In genomic region chr5:157388148-157388547, GRCh38 we compare ENCODE assay signal across 9 cellular contexts.
DNase-seq lines count a peak whose midpoint lies in the region; ATAC-seq and TF ChIP-seq lines count a peak whose summit lies in the region.
"Had no signal": no experiment of that assay in that cellular context is flagged by ENCODE, and none has a peak within 500 bp of the region (broad histone marks: within the 10 kb centered on the region; RNA-seq: fewer than 3 reads in every experiment).

No MANE protein-coding gene starts in this region.

- no peak overlapping the region for H2BK12ac ChIP-seq in mesenchymal stem cell (ENCODE audit: low read length in 2 of 2)

- no peak overlapping the region for H2BK15ac ChIP-seq in mesenchymal stem cell (ENCODE audit: low read depth, poor library complexity, severe bottlenecking)

- no peaks in the 10 kb centered on the region for H3K9me3 ChIP-seq in mesenchymal stem cell (ENCODE audit: control insufficient read depth, low read length)
- no peaks in the 10 kb centered on the region for H3K9me3 ChIP-seq in thoracic aorta
- H3K9me3 ChIP-seq: upper lobe of left lung had no signal

- H3K27ac ChIP-seq in mesenchymal stem cell (ENCODE audit: low read length, poor library complexity, severe bottlenecking) (peak overlapping the region; percentile 85), thoracic aorta (peak overlapping the region; percentile 77 to 95)
- H3K27ac ChIP-seq: upper lobe of left lung had no signal

- CTCF ChIA-PET in activated naive CD4-positive, alpha-beta T cell treated with anti-CD3 and anti-CD28 coated beads for 36 hours (lab: Charles Lee) = interaction anchor here (1.2 to 2.2 kb wide), 2 partner anchors 17 to 60 kb away, joined by 3 to 6 read pairs; no protein-coding TSS in a partner anchor

- no peak overlapping the region for H2BK5ac ChIP-seq in mesenchymal stem cell (ENCODE audit: low read depth, low read length, poor library complexity, severe bottlenecking)

- DNase-seq in activated naive CD4-positive, alpha-beta T cell treated with anti-CD3 and anti-CD28 coated beads for 36 hours = no peak
- DNase-seq in activated naive CD4-positive, alpha-beta T cell treated with Interleukin-2 at 50 U/mL for 16 hours = no peak
- DNase-seq in mesenchymal stem cell (peak; percentile 44), thoracic aorta (ENCODE audit: low spot score) (no peak), DMS79 treated with DMSO at 0.1 percent for 48 hours (lab: John Stamatoyannopoulos, UW) (no peak), ACHN (no peak)
- no peak for DNase-seq in stimulated activated CD4-positive, alpha-beta T cell treated with anti-CD3 and anti-CD28 coated beads, Interleukin-4, amount 100 ng/mL, for 24 hours
- DNase-seq: upper lobe of left lung had no signal

- intact Hi-C loops in activated naive CD4-positive, alpha-beta T cell treated with anti-CD3 and anti-CD28 coated beads for 36 hours (cut with micrococcal nuclease) = no loop called here

- peaks cover 22% of the 10 kb centered on the region for H3K4me1 ChIP-seq in mesenchymal stem cell (ENCODE audit: control insufficient read depth, insufficient read depth, low read depth, low read length)
- H3K4me1 ChIP-seq in thoracic aorta (ENCODE audit: control insufficient read depth in 1 of 2, low read depth in 2 of 2) = peaks cover 14 to 63% of the 10 kb centered on the region in 2 donors
- H3K4me1 ChIP-seq: upper lobe of left lung had no signal

- no peak overlapping the region for H2AK5ac ChIP-seq in mesenchymal stem cell (ENCODE audit: low read length, severe bottlenecking)

- peaks cover 60% of the 10 kb centered on the region for H3K36me3 Mint-ChIP-seq in activated naive CD4-positive, alpha-beta T cell treated with anti-CD3 and anti-CD28 coated beads for 36 hours (ENCODE audit: low read depth)
- peaks cover 95% of the 10 kb centered on the region for H3K36me3 Mint-ChIP-seq in activated T-helper 17 cell treated with anti-CD3 and anti-CD28 coated beads, Interleukin-2, amount 50 U/mL, for 72 hours (ENCODE audit: low read depth)

- no peak overlapping the region for H2BK120ac ChIP-seq in mesenchymal stem cell (ENCODE audit: low read depth, low read length)

- H3K4me3 ChIP-seq in mesenchymal stem cell (ENCODE audit: insufficient read depth in 1 of 2, low read depth in 1 of 2, low read length in 2 of 2) (no peak overlapping the region), thoracic aorta (no peak overlapping the region)
- H3K4me3 ChIP-seq: upper lobe of left lung had no signal

- no peaks in the 10 kb centered on the region for H3K79me1 ChIP-seq in mesenchymal stem cell (replicated peaks; ENCODE audit: low read length, poor library complexity, severe bottlenecking)

- H3K27me3 Mint-ChIP-seq in activated naive CD4-positive, alpha-beta T cell treated with anti-CD3 and anti-CD28 coated beads for 36 hours (ENCODE audit: low read depth) = no peaks in the 10 kb centered on the region
- no peaks in the 10 kb centered on the region for H3K27me3 Mint-ChIP-seq in activated T-helper 17 cell treated with anti-CD3 and anti-CD28 coated beads, Interleukin-2, amount 50 U/mL, for 72 hours

- in situ Hi-C loops in ACHN (cut with HindIII; ENCODE audit: low pct_ligation_motif_present, low pct_unique_long_range_greater_than_20kb, low sequenced_read_pairs) = no loop called here

- no peak overlapping the region for H3K4me2 ChIP-seq in mesenchymal stem cell (ENCODE audit: low read length, poor library complexity, severe bottlenecking)

- peak overlapping the region in 1 of 2 experiments; percentile 1 for H3K18ac ChIP-seq in mesenchymal stem cell (ENCODE audit: low read depth in 1 of 2, low read length in 2 of 2)

- H3K23ac ChIP-seq in mesenchymal stem cell (ENCODE audit: low read length in 2 of 2) = no peak overlapping the region

- H3K14ac ChIP-seq in mesenchymal stem cell (ENCODE audit: low read length in 2 of 2) = no peak overlapping the region

- H3K27me3 ChIP-seq in mesenchymal stem cell (ENCODE audit: control insufficient read depth in 1 of 2, insufficient read depth in 1 of 2, low read length in 2 of 2) (no peaks in the 10 kb centered on the region), thoracic aorta (replicated peaks; ENCODE audit: insufficient read depth) (no peaks in the 10 kb centered on the region)
- H3K27me3 ChIP-seq: upper lobe of left lung had no signal

- peak overlapping the region; percentile 39 for H3K9ac ChIP-seq in mesenchymal stem cell (ENCODE audit: low read length)

- TF ChIP-seq CTCF in thoracic aorta (IDR thresholded peaks at IDR 0.05) = no peak

- H3K4ac ChIP-seq in mesenchymal stem cell (ENCODE audit: low read depth in 1 of 2, low read length in 2 of 2) = no peak overlapping the region

- H3K4me3 Mint-ChIP-seq in activated naive CD4-positive, alpha-beta T cell treated with anti-CD3 and anti-CD28 coated beads for 36 hours = no peak overlapping the region
- no peak overlapping the region for H3K4me3 Mint-ChIP-seq in activated T-helper 17 cell treated with anti-CD3 and anti-CD28 coated beads, Interleukin-2, amount 50 U/mL, for 72 hours

- H3K9me3 Mint-ChIP-seq in activated naive CD4-positive, alpha-beta T cell treated with anti-CD3 and anti-CD28 coated beads for 36 hours = no peaks in the 10 kb centered on the region
- no peaks in the 10 kb centered on the region for H3K9me3 Mint-ChIP-seq in activated T-helper 17 cell treated with anti-CD3 and anti-CD28 coated beads, Interleukin-2, amount 50 U/mL, for 72 hours

- H2AFZ ChIP-seq in mesenchymal stem cell (ENCODE audit: low read depth, low read length) = no peak overlapping the region

- no peak overlapping the region for H4K91ac ChIP-seq in mesenchymal stem cell (ENCODE audit: low read length)

- no peak for ATAC-seq in activated T-helper 17 cell treated with anti-CD3 and anti-CD28 coated beads, Interleukin-2, amount 50 U/mL, for 72 hours (replicated peaks)
- no peak for ATAC-seq in thoracic aorta (ENCODE audit: insufficient number of reproducible peaks, low FRiP score, low read depth)

- H3K36me3 ChIP-seq in mesenchymal stem cell (ENCODE audit: control insufficient read depth in 1 of 2, insufficient read depth in 2 of 2, low read depth in 1 of 2, low read length in 2 of 2) = peaks cover 0 to 13% of the 10 kb centered on the region in 2 experiments
- no peaks in the 10 kb centered on the region for H3K36me3 ChIP-seq in thoracic aorta

- H3K27ac Mint-ChIP-seq in activated naive CD4-positive, alpha-beta T cell treated with anti-CD3 and anti-CD28 coated beads for 36 hours = peak overlapping the region; percentile 32
- H3K27ac Mint-ChIP-seq in activated T-helper 17 cell treated with anti-CD3 and anti-CD28 coated beads, Interleukin-2, amount 50 U/mL, for 72 hours = peak overlapping the region; percentile 81

- H3K4me1 Mint-ChIP-seq in activated naive CD4-positive, alpha-beta T cell treated with anti-CD3 and anti-CD28 coated beads for 36 hours (ENCODE audit: low read depth) = peaks cover 18% of the 10 kb centered on the region
- H3K4me1 Mint-ChIP-seq in activated T-helper 17 cell treated with anti-CD3 and anti-CD28 coated beads, Interleukin-2, amount 50 U/mL, for 72 hours = peaks cover 28% of the 10 kb centered on the region

- H4K8ac ChIP-seq in mesenchymal stem cell (ENCODE audit: low read length) = no peak overlapping the region
